In genomic region chr12:93766802-93767523, GRCh38 we compare ENCODE assay signal across 8 cellular contexts.
DNase-seq lines count a peak whose midpoint lies in the region; ATAC-seq and TF ChIP-seq lines count a peak whose summit lies in the region.

No MANE protein-coding gene starts in this region.

- TF ChIP-seq CTCF in C4-2B (conservative IDR thresholded peaks at IDR 0.05) = peak; percentile 68
- TF ChIP-seq CTCF in HCT116 (IDR thresholded peaks at IDR 0.05 in 2 of 3, conservative IDR thresholded peaks at IDR 0.05 in 1 of 3; ENCODE audit: borderline replicate concordance in 1 of 3, insufficient read depth in 1 of 3, low read depth in 2 of 3, low read length in 2 of 3) = peak; percentile 42 to 63 (median 53); a peak in 5 of 6 replicates
- TF ChIP-seq CTCF in RWPE2 (IDR thresholded peaks at IDR 0.05; ENCODE audit: poor library complexity, severe bottlenecking) = peak; percentile 85
- peak; percentile 50 for TF ChIP-seq CTCF in colonic mucosa (IDR thresholded peaks at IDR 0.05)
- peak; percentile 63 for TF ChIP-seq CTCF in lower lobe of right lung (IDR thresholded peaks at IDR 0.05)
- TF ChIP-seq CTCF in upper lobe of right lung (IDR thresholded peaks at IDR 0.05) = peak; percentile 69

- no peak for TF ChIP-seq POLR2A in HCT116 (IDR thresholded peaks at IDR 0.05; ENCODE audit: borderline replicate concordance, extremely low read depth, insufficient read depth, insufficient read length)

- H3K9me3 ChIP-seq in HCT116 (ENCODE audit: control insufficient read depth in 1 of 2, insufficient read depth in 1 of 2, low read depth in 1 of 2, low read length in 2 of 2) (no peaks in the 10 kb centered on the region), RWPE2 (ENCODE audit: severe bottlenecking) (no peaks in the 10 kb centered on the region), colonic mucosa (no peaks in the 10 kb centered on the region), lower lobe of right lung (no peaks in the 10 kb centered on the region), upper lobe of right lung (no peaks in the 10 kb centered on the region)

- RAD21 ChIA-PET in HCT116 (lab: Charles Lee; ENCODE audit: low non-redundant PET in 1 of 2, low total read pairs in 2 of 2, uncharacterized antibody in 2 of 2, unreplicated experiment in 2 of 2) = interaction anchor here (0.5 to 1.6 kb wide), 5 partner anchors 196 to 335 kb away, joined by 3 to 8 read pairs (median 3); no protein-coding TSS in a partner anchor

- CTCF ChIA-PET in HCT116 (lab: Charles Lee) = interaction anchor here (0.9 to 4.4 kb wide), 3 partner anchors 308 to 335 kb away, joined by 6 to 40 read pairs (median 6); no protein-coding TSS in a partner anchor

- H3K27ac ChIP-seq in C4-2B (no peak overlapping the region), HCT116 (ENCODE audit: low read depth, low read length) (no peak overlapping the region), RWPE2 (ENCODE audit: poor library complexity, severe bottlenecking) (peak overlapping the region; percentile 31), colonic mucosa (peak overlapping the region; percentile 6), lower lobe of right lung (no peak overlapping the region), upper lobe of right lung (peak overlapping the region; percentile 26)

- no peaks in the 10 kb centered on the region for H4K20me1 ChIP-seq in HCT116 (ENCODE audit: insufficient read depth)

- DNase-seq in HCT116 (ENCODE audit: low read depth, low spot score) (no peak), RWPE2 (ENCODE audit: low spot score) (no peak), colonic mucosa (peak; percentile 40), lower lobe of right lung (no peak), upper lobe of right lung (no peak), putamen (ENCODE audit: low spot score) (no peak), HuH-7.5 (ENCODE audit: low spot score) (no peak)

- no peak overlapping the region for H2AFZ ChIP-seq in HCT116 (ENCODE audit: low read depth, low read length, poor library complexity, severe bottlenecking)

- H3K27me3 ChIP-seq in HCT116 (ENCODE audit: insufficient read depth, low read length) (no peaks in the 10 kb centered on the region), RWPE2 (ENCODE audit: insufficient read depth, poor library complexity, severe bottlenecking) (no peaks in the 10 kb centered on the region), colonic mucosa (no peaks in the 10 kb centered on the region), lower lobe of right lung (ENCODE audit: low read depth) (no peaks in the 10 kb centered on the region), upper lobe of right lung (no peaks in the 10 kb centered on the region)

- TF ChIP-seq RAD21 in HCT116 (IDR thresholded peaks at IDR 0.05; ENCODE audit: low read depth) = peak; percentile 78

- no peaks in the 10 kb centered on the region for H3K79me2 ChIP-seq in HCT116 (ENCODE audit: insufficient read depth, low read length)

- POLR2A ChIA-PET in HCT116 (lab: Charles Lee) = no interaction called here

- H3K9me2 ChIP-seq in HCT116 (ENCODE audit: insufficient read depth) = no peaks in the 10 kb centered on the region

- intact Hi-C loops in HCT116 (cut with micrococcal nuclease) (loop anchor here (1.0 to 5.0 kb wide), 3 partner anchors 212 to 334 kb away; no protein-coding TSS in a partner anchor), colonic mucosa (cut with DNase I) (loop anchor here (5.0 to 10.0 kb wide), 3 partner anchors 202 to 335 kb away; no protein-coding TSS in a partner anchor), lower lobe of right lung (cut with DNase I) (loop anchor here (10.0 kb wide), 1 partner anchor 338 kb away; no protein-coding TSS in a partner anchor), upper lobe of right lung (cut with DNase I) (no loop called here)

- H3K36me3 ChIP-seq in HCT116 (ENCODE audit: control insufficient read depth in 1 of 2, insufficient read depth in 2 of 2, low read length in 2 of 2) (no peaks in the 10 kb centered on the region), RWPE2 (ENCODE audit: low read depth) (no peaks in the 10 kb centered on the region), colonic mucosa (no peaks in the 10 kb centered on the region), lower lobe of right lung (no peaks in the 10 kb centered on the region), upper lobe of right lung (no peaks in the 10 kb centered on the region)

- no TSS peak for BruUV-seq in HCT116 (replicated peaks; lab: Mats Ljungman, UMichigan)

- no peak overlapping the region for H3K4me3 ChIP-seq in HCT116 (replicated peaks in 1 of 2; ENCODE audit: low read depth in 1 of 2, low read length in 2 of 2)
- H3K4me3 ChIP-seq in RWPE2 (ENCODE audit: severe bottlenecking) = no peak overlapping the region
- H3K4me3 ChIP-seq in colonic mucosa = no peak overlapping the region
- no peak overlapping the region for H3K4me3 ChIP-seq in lower lobe of right lung
- no peak overlapping the region for H3K4me3 ChIP-seq in upper lobe of right lung

- H3K4me2 ChIP-seq in HCT116 (ENCODE audit: low read length) = no peak overlapping the region

- ATAC-seq in HCT116 (peak; percentile 71), RWPE2 (ENCODE audit: low read depth) (peak; percentile 78), lower lobe of right lung (peak; percentile 80 to 93), upper lobe of right lung (peak; percentile 93)

- H3K4me1 ChIP-seq in HCT116 (ENCODE audit: control insufficient read depth in 1 of 2, insufficient read depth in 2 of 2, low read length in 2 of 2) (peaks cover 0 to 8% of the 10 kb centered on the region in 2 experiments; a peak in 1 of 4 replicates), RWPE2 (ENCODE audit: insufficient read depth, poor library complexity, severe bottlenecking) (peaks cover 13% of the 10 kb centered on the region), colonic mucosa (no peaks in the 10 kb centered on the region), lower lobe of right lung (peaks cover 31% of the 10 kb centered on the region), upper lobe of right lung (peaks cover 22% of the 10 kb centered on the region)

- H3K9ac ChIP-seq in HCT116 (ENCODE audit: low read length) (no peak overlapping the region), colonic mucosa (ENCODE audit: low read depth in 2 of 2, low read length in 2 of 2) (no peak overlapping the region)

TF ChIP-seq in HCT116, 20 proteins besides CTCF, POLR2A, EP300 and RAD21:
- TF ChIP-seq FOSL1 (IDR thresholded peaks at IDR 0.05; ENCODE audit: low read depth) (no peak), CBX3 (IDR thresholded peaks at IDR 0.05; ENCODE audit: low read depth) (no peak; the same call in 1 of the 2 replicates), TCF7L2 (IDR thresholded peaks at IDR 0.05; ENCODE audit: borderline replicate concordance, extremely low read depth, insufficient read depth, insufficient read length) (no peak)

Comparison
In these comparisons a context has a peak if more than half of its experiments do, and no peak if none do; other contexts are left out.
1. H3K27ac ChIP-seq: peak in RWPE2 (single experiment), colonic mucosa (single experiment) and upper lobe of right lung (single experiment); none in C4-2B (single experiment), HCT116 (single experiment) and lower lobe of right lung (single experiment).
2. Peak in every context shown above with its lines, with median percentiles within 50 percentile points of each other: CTCF ChIP-seq and ATAC-seq.